36 cellular contexts compared by ENCODE assay signal in genomic region chr5:92703991-92704390, GRCh38.
"Had no signal": no experiment of that assay in that cellular context is flagged by ENCODE, and none has a peak within 500 bp of the region (broad histone marks: within the 10 kb centered on the region; RNA-seq: fewer than 3 reads in every experiment).

No MANE protein-coding gene starts in this region.

- ATAC-seq: activated CD4-positive, CD25-positive, alpha-beta regulatory T cell treated with anti-CD3 and anti-CD28 coated beads, Interleukin-2, amount 50 U/mL, for 24 hours; foreskin keratinocyte; heart left ventricle; left colon; sciatic nerve; stimulated activated naive B cell treated with anti-CD40 and anti-IgM and Interleukin-4, amounts not matched to agents 10 μg/mL and 1 μg/mL and 100 μg/mL, for 72 hours; upper lobe of right lung had no signal

- H3K4me3 ChIP-seq: breast epithelium, heart left ventricle, ovary, suprapubic skin, tibial artery, upper lobe of right lung had no signal

- H3K4me1 Mint-ChIP-seq: activated naive CD4-positive, alpha-beta T cell treated with anti-CD3 and anti-CD28 coated beads, Interleukin-2, amount 10 ng/mL, durations not matched to agents 7 days and 5 days; activated naive CD8-positive, alpha-beta T cell treated with anti-CD3 and anti-CD28 coated beads, Interleukin-2, amount 10 ng/mL, durations not matched to agents 7 days and 5 days; immature natural killer cell; naive B cell; nephron progenitor cell; stimulated activated naive B cell treated with anti-CD40 and anti-IgM and Interleukin-4, amounts not matched to agents 10 μg/mL and 1 μg/mL and 100 μg/mL, for 72 hours had no signal

- H3K27me3 ChIP-seq: breast epithelium, foreskin keratinocyte, heart left ventricle, ovary, suprapubic skin, tibial artery, upper lobe of right lung had no signal

- H3K4me1 ChIP-seq: breast epithelium, foreskin keratinocyte, heart left ventricle, suprapubic skin, upper lobe of right lung had no signal

- H3K27ac Mint-ChIP-seq: activated naive CD4-positive, alpha-beta T cell treated with anti-CD3 and anti-CD28 coated beads, Interleukin-2, amount 10 ng/mL, durations not matched to agents 7 days and 5 days; activated naive CD8-positive, alpha-beta T cell treated with anti-CD3 and anti-CD28 coated beads, Interleukin-2, amount 10 ng/mL, durations not matched to agents 7 days and 5 days; activated T-cell treated with anti-CD3 and anti-CD28 coated beads, Interleukin-2, amount 50 U/mL, for 24 hours; immature natural killer cell; mesothelial cell of epicardium; naive B cell; nephron progenitor cell; progenitor cell of endocrine pancreas; stimulated activated naive B cell treated with anti-CD40 and anti-IgM and Interleukin-4, amounts not matched to agents 10 μg/mL and 1 μg/mL and 100 μg/mL, for 72 hours; T-helper 1 cell treated with Interleukin-12 subunit alpha and Interleukin-12 subunit beta and Interleukin-4 antibody, amounts not matched to agents 30 μg/mL and 1 μg/mL, for 36 hours had no signal

- H3K36me3 ChIP-seq: breast epithelium, heart left ventricle, ovary, suprapubic skin, tibial artery, upper lobe of right lung, WERI-Rb-1 had no signal

- H3K27me3 Mint-ChIP-seq: activated naive CD4-positive, alpha-beta T cell treated with anti-CD3 and anti-CD28 coated beads, Interleukin-2, amount 10 ng/mL, durations not matched to agents 7 days and 5 days; activated naive CD8-positive, alpha-beta T cell treated with anti-CD3 and anti-CD28 coated beads, Interleukin-2, amount 10 ng/mL, durations not matched to agents 7 days and 5 days; activated T-cell treated with anti-CD3 and anti-CD28 coated beads, Interleukin-2, amount 50 U/mL, for 24 hours; naive B cell; progenitor cell of endocrine pancreas; stimulated activated naive B cell treated with anti-CD40 and anti-IgM and Interleukin-4, amounts not matched to agents 10 μg/mL and 1 μg/mL and 100 μg/mL, for 72 hours had no signal

- H3K9me3 ChIP-seq: breast epithelium, heart left ventricle, ovary, suprapubic skin, tibial artery, upper lobe of right lung had no signal

- H3K4me3 Mint-ChIP-seq: activated naive CD4-positive, alpha-beta T cell treated with anti-CD3 and anti-CD28 coated beads, Interleukin-2, amount 10 ng/mL, durations not matched to agents 7 days and 5 days; activated naive CD8-positive, alpha-beta T cell treated with anti-CD3 and anti-CD28 coated beads, Interleukin-2, amount 10 ng/mL, durations not matched to agents 7 days and 5 days; activated T-cell treated with anti-CD3 and anti-CD28 coated beads, Interleukin-2, amount 50 U/mL, for 24 hours; immature natural killer cell; mesothelial cell of epicardium; naive B cell; nephron progenitor cell; stimulated activated naive B cell treated with anti-CD40 and anti-IgM and Interleukin-4, amounts not matched to agents 10 μg/mL and 1 μg/mL and 100 μg/mL, for 72 hours; T-helper 1 cell treated with Interleukin-12 subunit alpha and Interleukin-12 subunit beta and Interleukin-4 antibody, amounts not matched to agents 30 μg/mL and 1 μg/mL, for 36 hours had no signal

- H3K9me3 Mint-ChIP-seq: activated naive CD4-positive, alpha-beta T cell treated with anti-CD3 and anti-CD28 coated beads, Interleukin-2, amount 10 ng/mL, durations not matched to agents 7 days and 5 days; activated naive CD8-positive, alpha-beta T cell treated with anti-CD3 and anti-CD28 coated beads, Interleukin-2, amount 10 ng/mL, durations not matched to agents 7 days and 5 days; mesothelial cell of epicardium; nephron progenitor cell; stimulated activated naive B cell treated with anti-CD40 and anti-IgM and Interleukin-4, amounts not matched to agents 10 μg/mL and 1 μg/mL and 100 μg/mL, for 72 hours; T-helper 1 cell treated with Interleukin-12 subunit alpha and Interleukin-12 subunit beta and Interleukin-4 antibody, amounts not matched to agents 30 μg/mL and 1 μg/mL, for 36 hours had no signal

- DNase-seq: activated CD4-positive, alpha-beta T cell treated with anti-CD3 and anti-CD28 coated beads for 48 hours; activated CD4-positive, alpha-beta T cell treated with anti-CD3 and anti-CD28 coated beads, Interleukin-2, amount 50 U/mL, for 48 hours; activated CD8-positive, alpha-beta memory T cell treated with anti-CD3 and anti-CD28 coated beads for 24 hours; activated CD8-positive, alpha-beta memory T cell treated with anti-CD3 and anti-CD28 coated beads, Interleukin-2, amount 50 U/mL, for 4 hours; activated gamma-delta T cell; activated naive CD4-positive, alpha-beta T cell treated with anti-CD3 and anti-CD28 coated beads, Interleukin-2, amount 10 ng/mL, durations not matched to agents 7 days and 5 days; activated naive CD8-positive, alpha-beta T cell treated with anti-CD3 and anti-CD28 coated beads, Interleukin-2, amount 10 ng/mL, durations not matched to agents 7 days and 5 days; activated T-cell treated with anti-CD3 and anti-CD28 coated beads, Interleukin-2, amount 50 U/mL, for 24 hours; amniotic stem cell; central memory CD4-positive, alpha-beta T cell; effector memory CD4-positive, alpha-beta T cell; erythroblast; foreskin keratinocyte; heart left ventricle; hypothalamus; immature natural killer cell; kidney; left colon; naive B cell; nephron progenitor cell; ovary; small intestine; stimulated activated CD4-positive, alpha-beta T cell treated with anti-CD3 and anti-CD28 coated beads, Interleukin-1b, Interleukin-23, amount 100 ng/mL, for 48 hours; stimulated activated CD4-positive, alpha-beta T cell treated with anti-CD3 and anti-CD28 coated beads, Interleukin-4, amount 100 ng/mL, for 4 hours; stimulated activated naive B cell treated with anti-CD40 and anti-IgM and Interleukin-4, amounts not matched to agents 10 μg/mL and 1 μg/mL and 100 μg/mL, for 72 hours; T-helper 9 cell; tibial artery; upper lobe of right lung; WERI-Rb-1 had no signal

- H3K36me3 Mint-ChIP-seq: activated naive CD4-positive, alpha-beta T cell treated with anti-CD3 and anti-CD28 coated beads, Interleukin-2, amount 10 ng/mL, durations not matched to agents 7 days and 5 days; activated naive CD8-positive, alpha-beta T cell treated with anti-CD3 and anti-CD28 coated beads, Interleukin-2, amount 10 ng/mL, durations not matched to agents 7 days and 5 days; immature natural killer cell; mesothelial cell of epicardium; naive B cell; stimulated activated naive B cell treated with anti-CD40 and anti-IgM and Interleukin-4, amounts not matched to agents 10 μg/mL and 1 μg/mL and 100 μg/mL, for 72 hours had no signal

- H3K27ac ChIP-seq: breast epithelium, foreskin keratinocyte, heart left ventricle, ovary, suprapubic skin, tibial artery, upper lobe of right lung, WERI-Rb-1 had no signal
